Comparison of ENCODE assay signal across 8 cellular contexts in genomic region chr1:2525524-2525895, GRCh38. TPM values are rescaled to one million over a fixed set of nuclear protein-coding genes. Genes with fewer than 3 reads are reported as not detected.
DNase-seq lines count a peak whose midpoint lies in the region; ATAC-seq and TF ChIP-seq lines count a peak whose summit lies in the region.

No MANE protein-coding gene starts in this region.

- H2AFZ ChIP-seq in PC-3 (ENCODE audit: low read length): peak overlapping the region; percentile 64

- H3K4me1 ChIP-seq in Caco-2 (0 out of 2 replicates have a peak, but pooled peaks cover 3% of the 10 kb centered on the region), PC-3 (ENCODE audit: insufficient read depth, low read length) (peaks cover 36% of the 10 kb centered on the region), ovary (ENCODE audit: insufficient read depth) (peaks cover 21% of the 10 kb centered on the region)

- H3K9me3 ChIP-seq in Caco-2 (no peaks in the 10 kb centered on the region), PC-3 (ENCODE audit: low read length) (no peaks in the 10 kb centered on the region), ovary (no peaks in the 10 kb centered on the region)

- no peaks in the 10 kb centered on the region for H3K9me2 ChIP-seq in PC-3 (replicated peaks; ENCODE audit: low read length)

- no peak for TF ChIP-seq EP300 in ovary (IDR thresholded peaks at IDR 0.05)

- H3K4me2 ChIP-seq in PC-3 (ENCODE audit: low read length): peak overlapping the region; percentile 94

- H4K20me1 ChIP-seq in PC-3 (ENCODE audit: low read length): peaks cover 43% of the 10 kb centered on the region

- H3K4me3 Mint-ChIP-seq in Caco-2 (ENCODE audit: unreplicated experiment): peak overlapping the region; percentile 81

- no peak for TF ChIP-seq POLR2A in ovary (IDR thresholded peaks at IDR 0.05)

- WGBS in ovary, 3 donors: 1 to 3% (median 1%) methylated on average over 18 of the region's 18 CpGs

- peaks cover 53% of the 10 kb centered on the region for H3K79me2 ChIP-seq in PC-3 (ENCODE audit: low read length)

- intact Hi-C loops in Caco-2 (cut with micrococcal nuclease; ENCODE audit: unreplicated experiment) (loop anchor here (5.0 kb wide), 1 partner anchor 62 kb away; the partner anchor contains the start of gene PRXL2B), PC-3 (cut with micrococcal nuclease) (no loop called here), ovary (cut with DNase I) (no loop called here)

- ATAC-seq in PC-3 (no peak), GM21723 (IDR thresholded peaks at IDR 0.05; ENCODE audit: unreplicated experiment) (no peak)

- DNase-seq in Caco-2 (no peak), PC-3 (peak; percentile 31), epithelial cell of esophagus (ENCODE audit: low read depth) (no peak), ovary (no peak), SIG-M5 (lab: John Stamatoyannopoulos, UW) (no peak), RPMI8226 (no peak), NOMO-1 treated with dmso at 0.1 percent for 144 hours (lab: John Stamatoyannopoulos, UW; ENCODE audit: unreplicated experiment) (no peak)

- H3K27ac ChIP-seq in PC-3 (ENCODE audit: low read length) (peak overlapping the region; percentile 38), ovary (peak overlapping the region in 1 of 2 donors; percentile 66)

- H3K36me3 ChIP-seq in Caco-2 (ENCODE audit: control insufficient read depth, insufficient read depth, low read length): no peaks in the 10 kb centered on the region
- peaks cover 14% of the 10 kb centered on the region for H3K36me3 ChIP-seq in PC-3 (ENCODE audit: low read depth, low read length)
- no peaks in the 10 kb centered on the region for H3K36me3 ChIP-seq in ovary

- H3K9me3 Mint-ChIP-seq in Caco-2 (ENCODE audit: unreplicated experiment): no peaks in the 10 kb centered on the region

- H3K4me3 ChIP-seq in Caco-2 (ENCODE audit: low read depth, low read length) (peak overlapping the region; percentile 65), PC-3 (ENCODE audit: low read length) (peak overlapping the region; percentile 93), epithelial cell of esophagus (ENCODE audit: low read length) (peak overlapping the region; percentile 83), ovary (peak overlapping the region; percentile 73)

- BruUV-seq in Caco-2 (replicated peaks; lab: Mats Ljungman, UMichigan): no TSS peak
- BruUV-seq in PC-3 (replicated peaks; lab: Mats Ljungman, UMichigan): TSS peak; percentile 40

- peak overlapping the region; percentile 69 for H3K27ac Mint-ChIP-seq in Caco-2 (ENCODE audit: unreplicated experiment)

- CTCF ChIA-PET in Caco-2 (lab: Charles Lee): interaction anchor here (0.6 to 1.5 kb wide), 6 partner anchors 20 to 965 kb away, joined by 3 to 4 read pairs (median 3); no protein-coding TSS in a partner anchor
- CTCF ChIA-PET in PC-3 (lab: Charles Lee): interaction anchor here (1.1 to 2.4 kb wide), 2 partner anchors 10 to 21 kb away, joined by 5 to 15 read pairs; no protein-coding TSS in a partner anchor

- no peaks in the 10 kb centered on the region for H3F3A ChIP-seq in PC-3 (ENCODE audit: low read length, unreplicated experiment)

- no peak for TF ChIP-seq CTCF in Caco-2 (IDR thresholded peaks at IDR 0.05; ENCODE audit: insufficient read depth in 1 of 2, low read depth in 1 of 2, low read length in 1 of 2, severe bottlenecking in 1 of 2, unreplicated experiment in 1 of 2)
- 0 out of 2 replicates have a peak, but pooled peaks have one; percentile 11 for TF ChIP-seq CTCF in PC-3 (conservative IDR thresholded peaks at IDR 0.05; ENCODE audit: low read depth, low read length)
- TF ChIP-seq CTCF in epithelial cell of esophagus (IDR thresholded peaks at IDR 0.05; ENCODE audit: insufficient read depth, low read depth, low read length, missing control alignments): no peak
- no peak for TF ChIP-seq CTCF in ovary (IDR thresholded peaks at IDR 0.05)

- H3K4me1 Mint-ChIP-seq in Caco-2 (ENCODE audit: low read depth, unreplicated experiment): no peaks in the 10 kb centered on the region

- H3K27me3 ChIP-seq in Caco-2 (replicated peaks; ENCODE audit: control insufficient read depth, insufficient read depth, low read length): peaks cover under 1% of the 10 kb centered on the region; the same call in 1 of the 2 replicates
- H3K27me3 ChIP-seq in PC-3 (ENCODE audit: low read length): no peaks in the 10 kb centered on the region
- H3K27me3 ChIP-seq in ovary: peaks cover 4% of the 10 kb centered on the region

- H3K36me3 Mint-ChIP-seq in Caco-2 (ENCODE audit: insufficient read depth, unreplicated experiment): peaks cover 6% of the 10 kb centered on the region

- POLR2A ChIA-PET in Caco-2 (lab: Charles Lee) (interaction anchor here (1.0 to 1.6 kb wide), 3 partner anchors 20 to 113 kb away, joined by 3 to 10 read pairs (median 4); partner anchors contain the start of genes PEX10 and PRXL2B), PC-3 (lab: Charles Lee; ENCODE audit: unreplicated experiment) (no interaction called here)

- peak overlapping the region; percentile 96 for H3K9ac ChIP-seq in PC-3 (ENCODE audit: low read length)

- H3K27me3 Mint-ChIP-seq in Caco-2 (ENCODE audit: insufficient read depth, unreplicated experiment): peaks cover 4% of the 10 kb centered on the region

RNA-seq across cellular contexts. Expression of gene PANK4, which starts 0.9 kb away (rescaled TPM):
- total RNA-seq in Caco-2 (2022) (27.0 and 31.7 TPM in 2 replicates), PC-3 (2014; rRNA removed) (69.4 and 86.9 TPM in 2 replicates), ovary (10 to 100 TPM; 19.7 to 33.3 (median 29.1) TPM)
- polyA plus RNA-seq in ovary: 10 to 100 TPM; 14.7 to 17.1 TPM

RNA-seq across cellular contexts. Expression of gene HES5, which starts 4.6 kb away (rescaled TPM):
- not detected in 2 replicates for total RNA-seq in Caco-2 (2022)
- 0.84 and 1.8 TPM in 2 replicates for total RNA-seq in PC-3 (2014; rRNA removed)
- under 1 TPM in 3 of 7 donors, not detected in 4; 0.25 to 0.53 (median 0.31) TPM for total RNA-seq in ovary
- polyA plus RNA-seq in ovary: under 1 TPM; 0.13 to 0.36 TPM

RNA-seq across cellular contexts. Expression of gene TNFRSF14, which starts 30.7 kb away (rescaled TPM):
- total RNA-seq in Caco-2 (2022) (1.5 and 3.2 TPM in 2 replicates), PC-3 (2014; rRNA removed) (21.1 and 25.5 TPM in 2 replicates), ovary (10 to 100 TPM; 33.3 to 78.5 (median 60.5) TPM)
- 10 to 100 TPM in 1 of 2 donors, 1 to 10 TPM in 1; 4.3 to 57.6 TPM for polyA plus RNA-seq in ovary

RNA-seq across cellular contexts. Expression of gene PLCH2, which starts 49.4 kb away (rescaled TPM):
- total RNA-seq in Caco-2 (2022) (0.27 and 0.32 TPM in 2 replicates), PC-3 (2014; rRNA removed) (5.9 and 7.2 TPM in 2 replicates), ovary (under 1 TPM in 6 of 7 donors, not detected in 1; 0.05 to 0.84 (median 0.47) TPM)
- under 1 TPM; 0.08 to 0.19 TPM for polyA plus RNA-seq in ovary
